ENCODE assay signal across 14 cellular contexts in genomic region chr3:141266186-141266585, GRCh38. TPM values are rescaled to one million over a fixed set of nuclear protein-coding genes. Genes with fewer than 3 reads are reported as not detected.
A peak's percentile ranks its signal among the peaks of the same experiment; 100 is the strongest.
DNase-seq lines count a peak whose midpoint lies in the region; ATAC-seq and TF ChIP-seq lines count a peak whose summit lies in the region.
"Had no signal": no experiment of that assay in that cellular context is flagged by ENCODE, and none has a peak within 500 bp of the region (broad histone marks: within the 10 kb centered on the region; RNA-seq: fewer than 3 reads in every experiment).

No MANE protein-coding gene starts in this region.

- peaks cover 3% of the 10 kb centered on the region for H3K36me3 Mint-ChIP-seq in activated CD4-positive, alpha-beta T cell treated with anti-CD3 and anti-CD28 coated beads for 36 hours (ENCODE audit: low read depth)
- H3K36me3 Mint-ChIP-seq in activated naive CD8-positive, alpha-beta T cell = peaks cover 14% of the 10 kb centered on the region
- peaks cover 12% of the 10 kb centered on the region for H3K36me3 Mint-ChIP-seq in natural killer cell

- peaks cover 99% of the 10 kb centered on the region for H3K4me1 ChIP-seq in DND-41 (ENCODE audit: insufficient read depth, low read length)
- H3K4me1 ChIP-seq in MM.1S (ENCODE audit: low read length) = no peaks in the 10 kb centered on the region

- H3K36me3 ChIP-seq in DND-41 (ENCODE audit: insufficient read depth, low read length) = peaks cover 80% of the 10 kb centered on the region
- H3K36me3 ChIP-seq in MM.1S (replicated peaks; ENCODE audit: insufficient read depth, low read length) = no peaks in the 10 kb centered on the region
- H3K36me3 ChIP-seq: right atrium auricular region had no signal

- H3K9ac ChIP-seq in DND-41 (ENCODE audit: low read depth, low read length) (peak overlapping the region; percentile 57), MM.1S (ENCODE audit: low read length) (no peak overlapping the region)

- H2AFZ ChIP-seq in DND-41 (ENCODE audit: low read depth, low read length) (no peak overlapping the region), MM.1S (ENCODE audit: low read length) (no peak overlapping the region)

- no peak for DNase-seq in activated CD4-positive, alpha-beta T cell treated with anti-CD3 and anti-CD28 coated beads for 36 hours
- DNase-seq in activated CD4-positive, alpha-beta T cell treated with anti-CD3 and anti-CD28 coated beads for 4 hours = no peak
- DNase-seq in DND-41 = peak; percentile 28
- no peak for DNase-seq in natural killer cell
- DNase-seq in MM.1S = no peak
- DNase-seq in DMS79 treated with DMSO at 0.1 percent for 48 hours (lab: John Stamatoyannopoulos, UW) = no peak
- DNase-seq: BE2C, left ventricle myocardium inferior, NCI-H1092, NCI-H510A treated with DMSO at 0.1 percent for 48 hours had no signal

- peak overlapping the region; percentile 25 for H3K4me3 Mint-ChIP-seq in activated CD4-positive, alpha-beta T cell treated with anti-CD3 and anti-CD28 coated beads for 36 hours
- H3K4me3 Mint-ChIP-seq in activated naive CD8-positive, alpha-beta T cell = peak overlapping the region; percentile 92
- peak overlapping the region; percentile 85 for H3K4me3 Mint-ChIP-seq in natural killer cell

- POLR2A ChIA-PET in activated CD4-positive, alpha-beta T cell treated with anti-CD3 and anti-CD28 coated beads for 36 hours (lab: Charles Lee) = interaction anchor here (1.6 kb wide), 1 partner anchor 35 kb away, joined by 9 read pairs; the partner anchor contains the start of gene PXYLP1

- H3K79me2 ChIP-seq in DND-41 (ENCODE audit: insufficient read depth, low read length) = peaks cover 86% of the 10 kb centered on the region
- H3K79me2 ChIP-seq in MM.1S (ENCODE audit: low read length) = no peaks in the 10 kb centered on the region

- no peak for ATAC-seq in activated CD4-positive, alpha-beta T cell treated with anti-CD3 and anti-CD28 coated beads for 36 hours
- peak; percentile 5; the same call in 1 of the 3 replicates for ATAC-seq in DND-41 (ENCODE audit: insufficient read depth, low read depth)
- ATAC-seq in natural killer cell = no peak
- ATAC-seq in HG03025 (IDR thresholded peaks at IDR 0.05; ENCODE audit: low FRiP score, unreplicated experiment) = no peak

- H3K4me1 Mint-ChIP-seq in activated CD4-positive, alpha-beta T cell treated with anti-CD3 and anti-CD28 coated beads for 36 hours = peaks cover 41% of the 10 kb centered on the region
- peaks cover 43% of the 10 kb centered on the region for H3K4me1 Mint-ChIP-seq in activated naive CD8-positive, alpha-beta T cell (ENCODE audit: low read depth)
- peaks cover 24 to 43% of the 10 kb centered on the region in 2 donors for H3K4me1 Mint-ChIP-seq in natural killer cell

- no peaks in the 10 kb centered on the region for H3K9me3 Mint-ChIP-seq in activated CD4-positive, alpha-beta T cell treated with anti-CD3 and anti-CD28 coated beads for 36 hours (ENCODE audit: low read depth)
- H3K9me3 Mint-ChIP-seq in activated naive CD8-positive, alpha-beta T cell (ENCODE audit: low read depth) = no peaks in the 10 kb centered on the region
- H3K9me3 Mint-ChIP-seq in natural killer cell = no peaks in the 10 kb centered on the region

- H3K27ac ChIP-seq in DND-41 (ENCODE audit: low read length) = peak overlapping the region; percentile 98
- no peak overlapping the region for H3K27ac ChIP-seq in MM.1S (ENCODE audit: low read length)
- H3K27ac ChIP-seq: left ventricle myocardium inferior, right atrium auricular region, SK-N-MC had no signal

- TF ChIP-seq CTCF in DND-41 (IDR thresholded peaks at IDR 0.05; ENCODE audit: borderline replicate concordance, extremely low read depth, low read length, poor library complexity, severe bottlenecking) (no peak), natural killer cell (IDR thresholded peaks at IDR 0.05) (no peak), MM.1S (IDR thresholded peaks at IDR 0.05; ENCODE audit: low read length) (no peak)

- H3K9me3 ChIP-seq in DND-41 (ENCODE audit: insufficient read depth, low read length, severe bottlenecking) = no peaks in the 10 kb centered on the region
- H3K9me3 ChIP-seq in MM.1S (replicated peaks; ENCODE audit: insufficient read depth, low read length) = no peaks in the 10 kb centered on the region
- H3K9me3 ChIP-seq: BE2C, left ventricle myocardium inferior, right atrium auricular region had no signal

- peak overlapping the region; percentile 65 for H3K4me2 ChIP-seq in DND-41 (ENCODE audit: insufficient read depth, low read length)
- no peak overlapping the region for H3K4me2 ChIP-seq in MM.1S (ENCODE audit: low read depth, low read length)

- H3K27me3 Mint-ChIP-seq in activated CD4-positive, alpha-beta T cell treated with anti-CD3 and anti-CD28 coated beads for 36 hours = no peaks in the 10 kb centered on the region
- H3K27me3 Mint-ChIP-seq in activated naive CD8-positive, alpha-beta T cell = no peaks in the 10 kb centered on the region
- H3K27me3 Mint-ChIP-seq in natural killer cell (ENCODE audit: low read depth in 2 of 2) = no peaks in the 10 kb centered on the region

- no peaks in the 10 kb centered on the region for H3F3A ChIP-seq in MM.1S (ENCODE audit: insufficient read depth, low read length)

- no peaks in the 10 kb centered on the region for H3K9me2 ChIP-seq in MM.1S (replicated peaks; ENCODE audit: insufficient read depth, low read length)

- peak overlapping the region; percentile 92 for H3K27ac Mint-ChIP-seq in activated CD4-positive, alpha-beta T cell treated with anti-CD3 and anti-CD28 coated beads for 36 hours
- peak overlapping the region; percentile 98 for H3K27ac Mint-ChIP-seq in activated naive CD8-positive, alpha-beta T cell
- peak overlapping the region; percentile 91 to 97 for H3K27ac Mint-ChIP-seq in natural killer cell

- H3K4me3 ChIP-seq in DND-41 (ENCODE audit: low read depth in 1 of 2, low read length in 2 of 2) = peak overlapping the region in 1 of 2 experiments; percentile 48; a peak in 2 of 4 replicates
- H3K4me3 ChIP-seq in MM.1S (ENCODE audit: low read length) = no peak overlapping the region
- H3K4me3 ChIP-seq: SK-N-MC had no signal

- peaks cover 3% of the 10 kb centered on the region; the same call in 1 of the 2 replicates for H4K20me1 ChIP-seq in DND-41 (ENCODE audit: insufficient read depth, low read length)
- H4K20me1 ChIP-seq in MM.1S (ENCODE audit: insufficient read depth, low read length) = no peaks in the 10 kb centered on the region

- CTCF ChIA-PET in activated CD4-positive, alpha-beta T cell treated with anti-CD3 and anti-CD28 coated beads for 36 hours (lab: Charles Lee) = interaction anchor here (0.6 to 4.3 kb wide), 10 partner anchors 11 to 183 kb away, joined by 3 to 21 read pairs (median 4); partner anchors contain the start of gene PXYLP1

- H3K27me3 ChIP-seq in DND-41 (ENCODE audit: insufficient read depth, low read length, poor library complexity) = no peaks in the 10 kb centered on the region
- H3K27me3 ChIP-seq in MM.1S (replicated peaks; ENCODE audit: insufficient read depth, low read length) = no peaks in the 10 kb centered on the region
- H3K27me3 ChIP-seq: BE2C, right atrium auricular region had no signal

- intact Hi-C loops in activated CD4-positive, alpha-beta T cell treated with anti-CD3 and anti-CD28 coated beads for 36 hours (cut with DNase I, micrococcal nuclease) = no loop called here
- intact Hi-C loops in natural killer cell (cut with micrococcal nuclease) = no loop called here

RNA-seq across cellular contexts. Expression of gene PXYLP1, which starts 34.6 kb away (rescaled TPM):
- total RNA-seq in activated CD4-positive, alpha-beta T cell treated with anti-CD3 and anti-CD28 coated beads for 36 hours = 10 to 100 TPM; 10.3 to 12.2 TPM
- 10 to 100 TPM; 13.0 to 32.4 (median 21.7) TPM for total RNA-seq in natural killer cell

Comparison
In these comparisons a context has a peak if more than half of its experiments do, and no peak if none do; other contexts are left out.
1. H3K4me3 Mint-ChIP-seq: peak in every context shown above with its lines; median percentile 92 in activated naive CD8-positive, alpha-beta T cell; 85 in natural killer cell; 25 in activated CD4-positive, alpha-beta T cell treated with anti-CD3 and anti-CD28 coated beads for 36 hours.